Comparison of ENCODE assay signal across 14 cellular contexts in genomic region chr11:33999393-33999792, GRCh38. TPM values are rescaled to one million over a fixed set of nuclear protein-coding genes. Genes with fewer than 3 reads are reported as not detected.
A peak's percentile ranks its signal among the peaks of the same experiment; 100 is the strongest.
DNase-seq lines count a peak whose midpoint lies in the region; ATAC-seq and TF ChIP-seq lines count a peak whose summit lies in the region.
"Had no signal": no experiment of that assay in that cellular context is flagged by ENCODE, and none has a peak within 500 bp of the region (broad histone marks: within the 10 kb centered on the region; RNA-seq: fewer than 3 reads in every experiment).

No MANE protein-coding gene starts in this region.

- H3K9me3 ChIP-seq in liver (ENCODE audit: control insufficient read depth in 4 of 4, low read length in 3 of 4): no peaks in the 10 kb centered on the region
- H3K9me3 ChIP-seq: Caco-2 had no signal

- H3K9ac ChIP-seq in KMS-11 (no peak overlapping the region), liver (ENCODE audit: low read depth in 1 of 2, low read length in 2 of 2) (no peak overlapping the region)

- H3K4me2 ChIP-seq in KMS-11: peak overlapping the region; percentile 76; the same call in 1 of the 2 replicates

- H3K4me1 ChIP-seq in KMS-11 (ENCODE audit: low read depth, poor library complexity, severe bottlenecking): peaks cover 54% of the 10 kb centered on the region
- peaks cover 0 to 18% (median 12%) of the 10 kb centered on the region in 4 donors for H3K4me1 ChIP-seq in liver (ENCODE audit: control insufficient read depth in 4 of 4, insufficient read depth in 4 of 4, low read length in 3 of 4)

- H3K27ac ChIP-seq in KMS-11 (peak overlapping the region; percentile 8; the same call in 1 of the 2 replicates), liver (ENCODE audit: low read depth in 1 of 2, low read length in 2 of 2) (no peak overlapping the region), substantia nigra (ENCODE audit: low read depth, low read length, poor library complexity, severe bottlenecking) (peak overlapping the region; percentile 2)
- H3K27ac ChIP-seq: C4-2B had no signal

- H3K79me2 ChIP-seq in KMS-11 (ENCODE audit: insufficient read depth, low read depth): no peaks in the 10 kb centered on the region

- H3K36me3 ChIP-seq in KMS-11 (ENCODE audit: insufficient read depth) (no peaks in the 10 kb centered on the region), liver (ENCODE audit: control insufficient read depth in 4 of 4, insufficient read depth in 3 of 4, low read depth in 1 of 4, low read length in 3 of 4) (no peaks in the 10 kb centered on the region)

- TF ChIP-seq CTCF in KMS-11 (conservative IDR thresholded peaks at IDR 0.05; ENCODE audit: low read depth, low read length) (no peak), liver (IDR thresholded peaks at IDR 0.05; ENCODE audit: low read depth, low read length, missing input control) (no peak)

- H3K4me3 ChIP-seq in KMS-11 (IDR thresholded peaks at IDR 0.05; ENCODE audit: insufficient read depth, low read depth, low read length) (no peak overlapping the region), liver (ENCODE audit: low read depth in 1 of 3, low read length in 3 of 3) (no peak overlapping the region)

- H4K20me1 ChIP-seq in KMS-11 (ENCODE audit: insufficient read depth): no peaks in the 10 kb centered on the region

- H3K27me3 ChIP-seq in KMS-11 (ENCODE audit: insufficient read depth, low read depth): no peaks in the 10 kb centered on the region
- H3K27me3 ChIP-seq in liver (ENCODE audit: control insufficient read depth in 4 of 4, insufficient read depth in 4 of 4, low read length in 3 of 4): no peaks in the 10 kb centered on the region

- WGBS in liver: 46% methylated on average over 2 of the region's 2 CpGs

- no peak overlapping the region for H2AFZ ChIP-seq in KMS-11 (ENCODE audit: low read depth)

- DNase-seq in substantia nigra (lab: John Stamatoyannopoulos, UW): no peak
- DNase-seq: AML-193; Caco-2; CD4-positive, alpha-beta T cell; GOT3; H7; HFFc6 had no signal

- peak; percentile 29 to 54 for TF ChIP-seq RAD21 in liver (IDR thresholded peaks at IDR 0.05)

- ATAC-seq in HG03460 (IDR thresholded peaks at IDR 0.05; ENCODE audit: unreplicated experiment): no peak
- no peak for ATAC-seq in GM18868 (IDR thresholded peaks at IDR 0.05; ENCODE audit: unreplicated experiment)
- ATAC-seq in GM21723 (IDR thresholded peaks at IDR 0.05; ENCODE audit: unreplicated experiment): no peak
- ATAC-seq: HCT116 had no signal

TF ChIP-seq in liver, 16 proteins besides CTCF, POLR2A, EP300 and RAD21:
- TF ChIP-seq, protein P1, sequence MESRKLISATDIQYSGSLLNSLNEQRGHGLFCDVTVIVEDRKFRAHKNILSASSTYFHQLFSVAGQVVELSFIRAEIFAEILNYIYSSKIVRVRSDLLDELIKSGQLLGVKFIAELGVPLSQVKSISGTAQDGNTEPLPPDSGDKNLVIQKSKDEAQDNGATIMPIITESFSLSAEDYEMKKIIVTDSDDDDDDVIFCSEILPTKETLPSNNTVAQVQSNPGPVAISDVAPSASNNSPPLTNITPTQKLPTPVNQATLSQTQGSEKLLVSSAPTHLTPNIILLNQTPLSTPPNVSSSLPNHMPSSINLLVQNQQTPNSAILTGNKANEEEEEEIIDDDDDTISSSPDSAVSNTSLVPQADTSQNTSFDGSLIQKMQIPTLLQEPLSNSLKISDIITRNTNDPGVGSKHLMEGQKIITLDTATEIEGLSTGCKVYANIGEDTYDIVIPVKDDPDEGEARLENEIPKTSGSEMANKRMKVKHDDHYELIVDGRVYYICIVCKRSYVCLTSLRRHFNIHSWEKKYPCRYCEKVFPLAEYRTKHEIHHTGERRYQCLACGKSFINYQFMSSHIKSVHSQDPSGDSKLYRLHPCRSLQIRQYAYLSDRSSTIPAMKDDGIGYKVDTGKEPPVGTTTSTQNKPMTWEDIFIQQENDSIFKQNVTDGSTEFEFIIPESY (IDR thresholded peaks at IDR 0.05): no peak
- TF ChIP-seq YY1 (IDR thresholded peaks at IDR 0.05): peak; percentile 58
- peak in 1 of 2 donors; percentile 49 for TF ChIP-seq HNF4A (conservative IDR thresholded peaks at IDR 0.05)
- TF ChIP-seq, protein P2, sequence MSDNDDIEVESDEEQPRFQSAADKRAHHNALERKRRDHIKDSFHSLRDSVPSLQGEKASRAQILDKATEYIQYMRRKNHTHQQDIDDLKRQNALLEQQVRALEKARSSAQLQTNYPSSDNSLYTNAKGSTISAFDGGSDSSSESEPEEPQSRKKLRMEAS (IDR thresholded peaks at IDR 0.05): no peak
- peak in 1 of 2 donors; percentile 56 for TF ChIP-seq RXRA (IDR thresholded peaks at IDR 0.05)
- TF ChIP-seq, protein P3, sequence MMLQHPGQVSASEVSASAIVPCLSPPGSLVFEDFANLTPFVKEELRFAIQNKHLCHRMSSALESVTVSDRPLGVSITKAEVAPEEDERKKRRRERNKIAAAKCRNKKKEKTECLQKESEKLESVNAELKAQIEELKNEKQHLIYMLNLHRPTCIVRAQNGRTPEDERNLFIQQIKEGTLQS (IDR thresholded peaks at IDR 0.05): peak; percentile 81
- TF ChIP-seq FOXA1 (IDR thresholded peaks at IDR 0.05): no peak
- TF ChIP-seq JUND (IDR thresholded peaks at IDR 0.05): no peak
- peak; percentile 14 for TF ChIP-seq SP1 (IDR thresholded peaks at IDR 0.05)

RNA-seq across cellular contexts. Expression of gene CAPRIN1, which starts 52.1 kb away (rescaled TPM):
- total RNA-seq in liver: 100 to 1,000 TPM in 1 of 2 donors, 10 to 100 TPM in 1; 78.4 to 112 TPM
- 10 to 100 TPM; 19.5 to 34.6 TPM for polyA plus RNA-seq in liver

Comparison
In these comparisons a context has a peak if more than half of its experiments do, and no peak if none do; other contexts are left out.
1. H3K27ac ChIP-seq: peak in KMS-11 (single experiment) and substantia nigra (single experiment); none in liver (0 of 2).